35 cellular contexts compared by ENCODE assay signal in genomic region chrX:34406580-34406979, GRCh38.
"Had no signal": no experiment of that assay in that cellular context is flagged by ENCODE, and none has a peak within 500 bp of the region (broad histone marks: within the 10 kb centered on the region; RNA-seq: fewer than 3 reads in every experiment).

No MANE protein-coding gene starts in this region.

- H3K4me3 ChIP-seq: MG63 had no signal

- H3K36me3 ChIP-seq: MG63 had no signal

- DNase-seq: Karpas-422, Kasumi-1, MG63, MM.1S, MV-4-11, NCI-H1048, NCI-H1092, NCI-H1092 treated with DMSO at 0.1 percent for 48 hours, NCI-H1105, NCI-H1105 treated with DMSO at 0.1 percent for 48 hours, NCI-H1417, NCI-H1417 treated with DMSO at 0.1 percent for 48 hours, NCI-H1436, NCI-H1436 treated with DMSO at 0.1 percent for 48 hours, NCI-H146, NCI-H1694, NCI-H1694 treated with DMSO at 0.1 percent for 48 hours, NCI-H187, NCI-H187 treated with DMSO at 0.1 percent for 48 hours, NCI-H1930, NCI-H2029, NCI-H2029 treated with DMSO at 0.1 percent for 48 hours, NCI-H2081, NCI-H2081 treated with DMSO at 0.1 percent for 48 hours, NCI-H2107, NCI-H2171, NCI-H2171 treated with DMSO at 0.1 percent for 48 hours, NCI-H2227 treated with DMSO at 0.1 percent for 48 hours, NCI-H226, NCI-H345, NCI-H446, NCI-H446 treated with DMSO at 0.1 percent for 48 hours, NCI-H510A, NCI-H510A treated with DMSO at 0.1 percent for 48 hours, NCI-H524 had no signal

- H3K9me3 ChIP-seq: MG63 had no signal
